ENCODE assay signal across 9 cellular contexts in the genomic region with DNA sequence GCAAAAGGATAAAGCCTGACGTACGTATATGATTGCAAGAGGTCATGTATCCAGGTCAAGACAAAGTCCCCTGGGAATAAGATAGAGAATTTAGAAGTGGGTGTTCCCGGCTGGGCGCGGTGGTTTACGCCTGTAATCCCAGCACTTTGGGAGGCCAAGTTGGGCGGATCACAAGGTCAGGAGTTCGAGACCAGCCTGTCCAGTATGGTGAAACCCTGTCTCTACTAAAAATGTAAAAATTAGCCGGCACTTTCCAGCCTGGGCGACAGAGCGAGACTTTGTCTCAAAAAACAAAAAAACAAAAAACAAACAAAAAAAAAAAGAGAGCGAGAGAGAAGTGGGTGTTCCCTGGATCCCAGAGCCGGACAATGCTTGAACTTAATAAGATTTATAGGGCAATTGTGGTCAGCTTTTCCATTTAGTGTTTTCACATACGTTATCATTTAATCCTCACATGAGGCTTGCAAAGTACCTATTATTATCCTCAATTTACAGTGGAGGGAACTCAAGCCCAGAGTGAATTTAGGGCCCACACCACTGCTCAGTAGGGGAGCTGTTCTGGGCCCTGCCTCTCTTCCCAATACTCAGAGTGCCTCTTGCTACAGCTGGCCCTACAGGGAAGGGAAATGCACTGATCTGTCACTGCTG. TPM values are rescaled to one million over a fixed set of nuclear protein-coding genes. Genes with fewer than 3 reads are reported as not detected.
DNase-seq lines count a peak whose midpoint lies in the region; ATAC-seq and TF ChIP-seq lines count a peak whose summit lies in the region.
"Had no signal": no experiment of that assay in that cellular context is flagged by ENCODE, and none has a peak within 500 bp of the region (broad histone marks: within the 10 kb centered on the region; RNA-seq: fewer than 3 reads in every experiment).

No MANE protein-coding gene starts in this region.

- 80% methylated on average over 14 of the region's 14 CpGs for WGBS in esophagus muscularis mucosa

- no peaks in the 10 kb centered on the region for H3K9me3 ChIP-seq in esophagus muscularis mucosa

- no peak for DNase-seq in activated CD8-positive, alpha-beta T cell treated with anti-CD3 and anti-CD28 coated beads for 36 hours
- DNase-seq in activated CD8-positive, alpha-beta T cell treated with anti-CD3 and anti-CD28 coated beads, Interleukin-2, amount 10 ng/mL, durations not matched to agents 7 days and 5 days: no peak
- no peak for DNase-seq in esophagus muscularis mucosa (ENCODE audit: extremely low spot score)
- no peak for DNase-seq in stimulated activated naive B cell treated with anti-CD40 and anti-IgM and Interleukin-4, amounts not matched to agents 10 μg/mL and 1 μg/mL and 100 μg/mL, for 72 hours
- no peak for DNase-seq in stimulated activated naive CD8-positive, alpha-beta T cell treated with anti-CD3 and anti-CD28 coated beads, Interleukin-15, amount 100 ng/mL, for 72 hours
- no peak for DNase-seq in middle frontal gyrus (ENCODE audit: extremely low spot score, low spot score)
- DNase-seq: NCI-H226 had no signal

- no peaks in the 10 kb centered on the region for H3K36me3 Mint-ChIP-seq in activated CD8-positive, alpha-beta T cell treated with anti-CD3 and anti-CD28 coated beads for 36 hours (ENCODE audit: low read depth)
- H3K36me3 Mint-ChIP-seq in activated CD8-positive, alpha-beta T cell treated with anti-CD3 and anti-CD28 coated beads, Interleukin-2, amount 10 ng/mL, durations not matched to agents 7 days and 5 days (ENCODE audit: low read depth): no peaks in the 10 kb centered on the region
- H3K36me3 Mint-ChIP-seq in stimulated activated naive B cell treated with anti-CD40 and anti-IgM and Interleukin-4, amounts not matched to agents 10 μg/mL and 1 μg/mL and 100 μg/mL, for 72 hours: no peaks in the 10 kb centered on the region

- no peak for TF ChIP-seq EP300 in esophagus muscularis mucosa (IDR thresholded peaks at IDR 0.05)

- TF ChIP-seq POLR2A in esophagus muscularis mucosa (IDR thresholded peaks at IDR 0.05; ENCODE audit: low read depth): no peak

- H3K4me1 Mint-ChIP-seq in activated CD8-positive, alpha-beta T cell treated with anti-CD3 and anti-CD28 coated beads for 36 hours (ENCODE audit: low read depth): peaks cover 22% of the 10 kb centered on the region
- H3K4me1 Mint-ChIP-seq in activated CD8-positive, alpha-beta T cell treated with anti-CD3 and anti-CD28 coated beads, Interleukin-2, amount 10 ng/mL, durations not matched to agents 7 days and 5 days (ENCODE audit: low read depth): peaks cover 29% of the 10 kb centered on the region
- H3K4me1 Mint-ChIP-seq in stimulated activated naive B cell treated with anti-CD40 and anti-IgM and Interleukin-4, amounts not matched to agents 10 μg/mL and 1 μg/mL and 100 μg/mL, for 72 hours: peaks cover 17 to 46% of the 10 kb centered on the region in 2 donors
- H3K4me1 Mint-ChIP-seq in stimulated activated naive CD8-positive, alpha-beta T cell treated with anti-CD3 and anti-CD28 coated beads, Interleukin-15, amount 100 ng/mL, for 72 hours: peaks cover 47% of the 10 kb centered on the region

- no peaks in the 10 kb centered on the region for H3K36me3 ChIP-seq in esophagus muscularis mucosa

- peak overlapping the region in 3 of 4 donors; percentile 94 to 98 (median 98) for H3K27ac ChIP-seq in esophagus muscularis mucosa (replicated peaks in 1 of 4)

- TF ChIP-seq CTCF in activated CD8-positive, alpha-beta T cell treated with anti-CD3 and anti-CD28 coated beads for 36 hours (IDR thresholded peaks at IDR 0.05): no peak
- TF ChIP-seq CTCF in esophagus muscularis mucosa (IDR thresholded peaks at IDR 0.05): no peak

- CTCF ChIA-PET in activated CD8-positive, alpha-beta T cell treated with anti-CD3 and anti-CD28 coated beads for 36 hours (lab: Charles Lee): interaction anchor here (0.6 to 3.4 kb wide), 7 partner anchors 8 to 100 kb away, joined by 3 to 15 read pairs (median 3); a partner anchor contains a TSS
- CTCF ChIA-PET in activated CD8-positive, alpha-beta T cell treated with anti-CD3 and anti-CD28 coated beads, Interleukin-2, amount 10 ng/mL, durations not matched to agents 7 days and 5 days (lab: Charles Lee): interaction anchor here (1.1 to 3.3 kb wide), 4 partner anchors 9 to 100 kb away, joined by 3 to 37 read pairs (median 14); a partner anchor contains a TSS

- peaks cover 36 to 50% (median 49%) of the 10 kb centered on the region in 4 donors for H3K4me1 ChIP-seq in esophagus muscularis mucosa

- H3K4me3 Mint-ChIP-seq in activated CD8-positive, alpha-beta T cell treated with anti-CD3 and anti-CD28 coated beads for 36 hours: peak overlapping the region; percentile 72
- no peak overlapping the region for H3K4me3 Mint-ChIP-seq in activated CD8-positive, alpha-beta T cell treated with anti-CD3 and anti-CD28 coated beads, Interleukin-2, amount 10 ng/mL, durations not matched to agents 7 days and 5 days
- H3K4me3 Mint-ChIP-seq in stimulated activated naive B cell treated with anti-CD40 and anti-IgM and Interleukin-4, amounts not matched to agents 10 μg/mL and 1 μg/mL and 100 μg/mL, for 72 hours: peak overlapping the region; percentile 29 to 36
- peak overlapping the region in 1 of 2 donors; percentile 89 for H3K4me3 Mint-ChIP-seq in stimulated activated naive CD8-positive, alpha-beta T cell treated with anti-CD3 and anti-CD28 coated beads, Interleukin-15, amount 100 ng/mL, for 72 hours

- intact Hi-C loops in activated CD8-positive, alpha-beta T cell treated with anti-CD3 and anti-CD28 coated beads for 36 hours (cut with micrococcal nuclease): loop anchor here (5.0 kb wide), 1 partner anchor 94 kb away; no protein-coding TSS in a partner anchor
- intact Hi-C loops in esophagus muscularis mucosa (cut with DNase I): loop anchor here (2.0 kb wide), 1 partner anchor 55 kb away; no protein-coding TSS in a partner anchor

- POLR2A ChIA-PET in activated CD8-positive, alpha-beta T cell treated with anti-CD3 and anti-CD28 coated beads for 36 hours (lab: Charles Lee): interaction anchor here (1.4 to 2.3 kb wide), 2 partner anchors 19 to 46 kb away, joined by 3 to 8 read pairs; a partner anchor contains a TSS
- POLR2A ChIA-PET in activated CD8-positive, alpha-beta T cell treated with anti-CD3 and anti-CD28 coated beads, Interleukin-2, amount 10 ng/mL, durations not matched to agents 7 days and 5 days (lab: Charles Lee): interaction anchor here (0.8 to 2.8 kb wide), 2 partner anchors 56 to 85 kb away, joined by 3 to 9 read pairs; a partner anchor contains a TSS

- H3K4me3 ChIP-seq in esophagus muscularis mucosa: peak overlapping the region in 1 of 4 donors; percentile 75

- H3K27ac Mint-ChIP-seq in activated CD8-positive, alpha-beta T cell treated with anti-CD3 and anti-CD28 coated beads for 36 hours: no peak overlapping the region
- H3K27ac Mint-ChIP-seq in activated CD8-positive, alpha-beta T cell treated with anti-CD3 and anti-CD28 coated beads, Interleukin-2, amount 10 ng/mL, durations not matched to agents 7 days and 5 days: no peak overlapping the region
- H3K27ac Mint-ChIP-seq in stimulated activated naive B cell treated with anti-CD40 and anti-IgM and Interleukin-4, amounts not matched to agents 10 μg/mL and 1 μg/mL and 100 μg/mL, for 72 hours: peak overlapping the region; percentile 79
- no peak overlapping the region for H3K27ac Mint-ChIP-seq in stimulated activated naive CD8-positive, alpha-beta T cell treated with anti-CD3 and anti-CD28 coated beads, Interleukin-15, amount 100 ng/mL, for 72 hours

- H3K27me3 Mint-ChIP-seq in activated CD8-positive, alpha-beta T cell treated with anti-CD3 and anti-CD28 coated beads for 36 hours: peaks cover 45% of the 10 kb centered on the region
- H3K27me3 Mint-ChIP-seq in activated CD8-positive, alpha-beta T cell treated with anti-CD3 and anti-CD28 coated beads, Interleukin-2, amount 10 ng/mL, durations not matched to agents 7 days and 5 days (ENCODE audit: low read depth): peaks cover 50% of the 10 kb centered on the region
- peaks cover 41 to 66% of the 10 kb centered on the region in 2 donors for H3K27me3 Mint-ChIP-seq in stimulated activated naive B cell treated with anti-CD40 and anti-IgM and Interleukin-4, amounts not matched to agents 10 μg/mL and 1 μg/mL and 100 μg/mL, for 72 hours
- H3K27me3 Mint-ChIP-seq in stimulated activated naive CD8-positive, alpha-beta T cell treated with anti-CD3 and anti-CD28 coated beads, Interleukin-15, amount 100 ng/mL, for 72 hours: peaks cover 66% of the 10 kb centered on the region

- H3K9me3 Mint-ChIP-seq in activated CD8-positive, alpha-beta T cell treated with anti-CD3 and anti-CD28 coated beads for 36 hours: no peaks in the 10 kb centered on the region
- H3K9me3 Mint-ChIP-seq in activated CD8-positive, alpha-beta T cell treated with anti-CD3 and anti-CD28 coated beads, Interleukin-2, amount 10 ng/mL, durations not matched to agents 7 days and 5 days (ENCODE audit: insufficient read depth): no peaks in the 10 kb centered on the region
- H3K9me3 Mint-ChIP-seq in stimulated activated naive B cell treated with anti-CD40 and anti-IgM and Interleukin-4, amounts not matched to agents 10 μg/mL and 1 μg/mL and 100 μg/mL, for 72 hours: no peaks in the 10 kb centered on the region
- H3K9me3 Mint-ChIP-seq in stimulated activated naive CD8-positive, alpha-beta T cell treated with anti-CD3 and anti-CD28 coated beads, Interleukin-15, amount 100 ng/mL, for 72 hours: no peaks in the 10 kb centered on the region

- peaks cover 0 to 25% (median 4%) of the 10 kb centered on the region in 4 donors for H3K27me3 ChIP-seq in esophagus muscularis mucosa

- ATAC-seq in activated CD8-positive, alpha-beta T cell treated with anti-CD3 and anti-CD28 coated beads for 36 hours: no peak
- ATAC-seq in activated CD8-positive, alpha-beta T cell treated with anti-CD3 and anti-CD28 coated beads, Interleukin-2, amount 10 ng/mL, durations not matched to agents 7 days and 5 days: no peak
- no peak for ATAC-seq in stimulated activated naive B cell treated with anti-CD40 and anti-IgM and Interleukin-4, amounts not matched to agents 10 μg/mL and 1 μg/mL and 100 μg/mL, for 72 hours (replicated peaks)
- no peak for ATAC-seq in stimulated activated naive CD8-positive, alpha-beta T cell treated with anti-CD3 and anti-CD28 coated beads, Interleukin-15, amount 100 ng/mL, for 72 hours
- ATAC-seq: activated CD4-positive, CD25-positive, alpha-beta regulatory T cell treated with anti-CD3 and anti-CD28 coated beads, Interleukin-2, amount 50 U/mL, for 24 hours had no signal

RNA-seq across cellular contexts. Expression of a gene that starts 0.5 kb away (rescaled TPM):
- not detected for total RNA-seq in activated CD8-positive, alpha-beta T cell treated with anti-CD3 and anti-CD28 coated beads for 36 hours
- not detected for total RNA-seq in activated CD8-positive, alpha-beta T cell treated with anti-CD3 and anti-CD28 coated beads, Interleukin-2, amount 10 ng/mL, durations not matched to agents 7 days and 5 days
- total RNA-seq in esophagus muscularis mucosa: not detected
- total RNA-seq: urinary bladder had no signal

RNA-seq across cellular contexts. Expression of a gene that starts 2.1 kb away (rescaled TPM):
- total RNA-seq in activated CD8-positive, alpha-beta T cell treated with anti-CD3 and anti-CD28 coated beads for 36 hours: not detected
- not detected for total RNA-seq in activated CD8-positive, alpha-beta T cell treated with anti-CD3 and anti-CD28 coated beads, Interleukin-2, amount 10 ng/mL, durations not matched to agents 7 days and 5 days
- 1 to 10 TPM in 3 of 4 donors, under 1 TPM in 1; 0.86 to 3.3 (median 2.6) TPM for total RNA-seq in esophagus muscularis mucosa

RNA-seq across cellular contexts. Expression of a gene that starts 7.7 kb away (rescaled TPM):
- total RNA-seq in activated CD8-positive, alpha-beta T cell treated with anti-CD3 and anti-CD28 coated beads for 36 hours: 100 to 1,000 TPM; 131 to 139 TPM
- total RNA-seq in activated CD8-positive, alpha-beta T cell treated with anti-CD3 and anti-CD28 coated beads, Interleukin-2, amount 10 ng/mL, durations not matched to agents 7 days and 5 days: 100 to 1,000 TPM; 107 to 119 TPM
- 100 to 1,000 TPM; 162 to 205 (median 190) TPM for total RNA-seq in esophagus muscularis mucosa

RNA-seq across cellular contexts. Expression of a gene that starts 16.6 kb away (rescaled TPM):
- not detected for total RNA-seq in activated CD8-positive, alpha-beta T cell treated with anti-CD3 and anti-CD28 coated beads for 36 hours
- not detected for total RNA-seq in activated CD8-positive, alpha-beta T cell treated with anti-CD3 and anti-CD28 coated beads, Interleukin-2, amount 10 ng/mL, durations not matched to agents 7 days and 5 days
- not detected for total RNA-seq in esophagus muscularis mucosa
- total RNA-seq: urinary bladder had no signal
